Comparison of ENCODE assay signal across 14 cellular contexts in genomic region chr4:76233967-76234678, GRCh38. TPM values are rescaled to one million over a fixed set of nuclear protein-coding genes. Genes with fewer than 3 reads are reported as not detected.
DNase-seq lines count a peak whose midpoint lies in the region; FAIRE-seq and TF ChIP-seq lines count a peak whose summit lies in the region.
"Had no signal": no experiment of that assay in that cellular context is flagged by ENCODE, and none has a peak within 500 bp of the region (broad histone marks: within the 10 kb centered on the region; RNA-seq: fewer than 3 reads in every experiment).

No MANE protein-coding gene starts in this region.

- TF ChIP-seq CTCF in astrocyte (IDR thresholded peaks at IDR 0.05; ENCODE audit: insufficient read depth, low read depth, low read length) (no peak), keratinocyte (optimal IDR thresholded peaks at IDR 0.05 in 1 of 3, IDR thresholded peaks at IDR 0.05 in 1 of 3, conservative IDR thresholded peaks at IDR 0.05 in 1 of 3; ENCODE audit: extremely low read depth in 1 of 3, insufficient read depth in 2 of 3, low read length in 3 of 3) (no peak), transverse colon (IDR thresholded peaks at IDR 0.05) (no peak)

- H3K36me3 Mint-ChIP-seq in astrocyte (ENCODE audit: low read depth, unreplicated experiment), result peaks cover 6% of the 10 kb centered on the region

- H3K9me1 ChIP-seq in keratinocyte (ENCODE audit: control insufficient read depth, extremely low read depth, insufficient read depth, low read length), result no peaks in the 10 kb centered on the region

- H3K27me3 ChIP-seq in astrocyte (ENCODE audit: insufficient read depth, low read length) (no peaks in the 10 kb centered on the region), keratinocyte (ENCODE audit: control insufficient read depth, extremely low read depth, insufficient read depth, low read length) (no peaks in the 10 kb centered on the region), transverse colon (no peaks in the 10 kb centered on the region)
- H3K27me3 ChIP-seq: stomach had no signal

- H3K79me2 ChIP-seq in astrocyte (ENCODE audit: insufficient read depth, low read length), result no peaks in the 10 kb centered on the region
- peaks cover 42% of the 10 kb centered on the region for H3K79me2 ChIP-seq in keratinocyte (ENCODE audit: control insufficient read depth, insufficient read depth, low read length)
- H3K79me2 ChIP-seq: parathyroid adenoma had no signal

- H3K4me2 ChIP-seq in astrocyte (ENCODE audit: low read length) (no peak overlapping the region), keratinocyte (ENCODE audit: control insufficient read depth, extremely low read depth, insufficient read depth, low read depth, low read length) (peak overlapping the region; percentile 74)

- H2AFZ ChIP-seq in astrocyte (ENCODE audit: low read depth, low read length) (no peak overlapping the region), keratinocyte (ENCODE audit: control insufficient read depth, low read length) (peak overlapping the region; percentile 96)
- H2AFZ ChIP-seq: parathyroid adenoma had no signal

- H3K27ac Mint-ChIP-seq in astrocyte (ENCODE audit: unreplicated experiment), result peak overlapping the region; percentile 73
- H3K27ac Mint-ChIP-seq: activated B cell treated with CpG ODN at 0.5 μM for 24 hours; activated T-cell treated with anti-CD3 and anti-CD28 coated beads, Interleukin-2, amount 50 U/mL, for 24 hours had no signal

- 60 to 82% methylated on average over 9 to 14 of the region's 14 CpGs for WGBS in transverse colon (ENCODE audit: low coverage in 1 of 2), 2 donors

- DNase-seq in activated gamma-delta T cell (lab: John Stamatoyannopoulos, UW) (peak; percentile 2), activated gamma-delta T cell treated with Interleukin-2 at 50 U/mL for 16 hours (no peak), astrocyte (ENCODE audit: low read depth) (no peak), keratinocyte (ENCODE audit: low read depth, low spot score) (peak; percentile 66), transverse colon (peak; percentile 41), COR-L47 (lab: John Stamatoyannopoulos, UW) (no peak), DMS79 (lab: John Stamatoyannopoulos, UW) (no peak), germinal center (ENCODE audit: low spot score) (no peak)
- DNase-seq: activated B cell treated with CpG ODN at 0.5 μM for 24 hours; activated T-cell treated with anti-CD3 and anti-CD28 coated beads, Interleukin-2, amount 50 U/mL, for 24 hours; stomach had no signal

- peaks cover 5% of the 10 kb centered on the region for H3K9me3 Mint-ChIP-seq in astrocyte (ENCODE audit: unreplicated experiment)

- TF ChIP-seq POLR2A in transverse colon (IDR thresholded peaks at IDR 0.05), result no peak

- H4K20me1 ChIP-seq in astrocyte (ENCODE audit: insufficient read depth, low read length), result no peaks in the 10 kb centered on the region
- no peaks in the 10 kb centered on the region for H4K20me1 ChIP-seq in keratinocyte (ENCODE audit: control insufficient read depth, extremely low read depth, insufficient read depth, low read length)

- peak overlapping the region; percentile 85 for H3K4me3 Mint-ChIP-seq in astrocyte (ENCODE audit: unreplicated experiment)
- H3K4me3 Mint-ChIP-seq: activated B cell treated with CpG ODN at 0.5 μM for 24 hours; activated T-cell treated with anti-CD3 and anti-CD28 coated beads, Interleukin-2, amount 50 U/mL, for 24 hours had no signal

- H3K36me3 ChIP-seq in astrocyte (ENCODE audit: insufficient read depth, low read length) (no peaks in the 10 kb centered on the region), keratinocyte (ENCODE audit: control insufficient read depth in 2 of 2, extremely low read depth in 1 of 2, insufficient read depth in 2 of 2, low read length in 2 of 2) (peaks cover 13 to 16% of the 10 kb centered on the region in 2 experiments), transverse colon (no peaks in the 10 kb centered on the region)
- H3K36me3 ChIP-seq: stomach had no signal

- H3K9ac ChIP-seq in astrocyte (ENCODE audit: low read length), result no peak overlapping the region
- H3K9ac ChIP-seq in keratinocyte (ENCODE audit: control insufficient read depth, extremely low read depth, insufficient read depth, low read length), result peak overlapping the region; percentile 88
- H3K9ac ChIP-seq: parathyroid adenoma had no signal

- no peaks in the 10 kb centered on the region for H3K4me1 ChIP-seq in astrocyte (ENCODE audit: insufficient read depth, low read length)
- peaks cover 13% of the 10 kb centered on the region for H3K4me1 ChIP-seq in keratinocyte (ENCODE audit: control insufficient read depth, extremely low read depth, insufficient read depth, low read length)
- H3K4me1 ChIP-seq in transverse colon, result peaks cover 0 to 41% (median 14%) of the 10 kb centered on the region in 4 donors
- H3K4me1 ChIP-seq: parathyroid adenoma had no signal

- H3K9me3 ChIP-seq in astrocyte (ENCODE audit: insufficient read depth, low read depth, low read length) (no peaks in the 10 kb centered on the region), keratinocyte (ENCODE audit: control insufficient read depth, low read depth, low read length) (peaks cover 5% of the 10 kb centered on the region), transverse colon (no peaks in the 10 kb centered on the region)

- no peaks in the 10 kb centered on the region for H3K27me3 Mint-ChIP-seq in astrocyte (ENCODE audit: low read depth, unreplicated experiment)

- H3K4me1 Mint-ChIP-seq in astrocyte (ENCODE audit: low read depth, unreplicated experiment), result no peaks in the 10 kb centered on the region
- H3K4me1 Mint-ChIP-seq: activated B cell treated with CpG ODN at 0.5 μM for 24 hours had no signal

- intact Hi-C loops in transverse colon (cut with DNase I; ENCODE audit: low total_unique reads), result no loop called here

- in situ Hi-C loops in transverse colon (cut with MboI; ENCODE audit: low pct_ligation_motif_present in 1 of 4, low pct_unique_long_range_greater_than_20kb in 1 of 4, low sequenced_read_pairs in 3 of 4), result no loop called here

- dilution Hi-C loops in keratinocyte (cut with MboI; ENCODE audit: extremely low pct_ligation_motif_present, low sequenced_read_pairs), result no loop called here

- no peak for TF ChIP-seq EP300 in transverse colon (IDR thresholded peaks at IDR 0.05; ENCODE audit: low read depth)

- FAIRE-seq in astrocyte (lab: Jason Lieb, UNC) (no peak), keratinocyte (lab: Jason Lieb, UNC) (peak; percentile 87)
- FAIRE-seq: G401.6 had no signal

- H3K4me3 ChIP-seq in astrocyte (ENCODE audit: insufficient read depth, low read depth, low read length), result no peak overlapping the region
- peak overlapping the region; percentile 66 to 97 (median 90) for H3K4me3 ChIP-seq in keratinocyte (ENCODE audit: control insufficient read depth in 2 of 3, extremely low read depth in 1 of 3, insufficient read depth in 2 of 3, low read depth in 1 of 3, low read length in 3 of 3)
- H3K4me3 ChIP-seq in transverse colon, result no peak overlapping the region
- H3K4me3 ChIP-seq: stomach had no signal

- H3K27ac ChIP-seq in astrocyte (ENCODE audit: low read depth, low read length), result no peak overlapping the region
- H3K27ac ChIP-seq in keratinocyte (ENCODE audit: control insufficient read depth, insufficient read depth, low read length), result peak overlapping the region; percentile 79
- peak overlapping the region; percentile 69 to 87 (median 76) for H3K27ac ChIP-seq in transverse colon
- H3K27ac ChIP-seq: epithelial cell of prostate, parathyroid adenoma had no signal

RNA-seq across cellular contexts. Expression of gene FAM47E, which starts 17.4 kb away (rescaled TPM):
- total RNA-seq in astrocyte (0.54 and 0.84 TPM in 2 replicates), transverse colon (1 to 10 TPM in 3 of 4 donors, under 1 TPM in 1; 0.20 to 7.8 (median 2.8) TPM)
- 0.16 to 0.29 TPM (median 0.28 TPM) in 3 replicates for polyA plus RNA-seq in keratinocyte
- polyA plus RNA-seq in keratinocyte (2011; ENCODE audit: low read depth), result not detected
- polyA plus RNA-seq in keratinocyte (2011; cell fraction: cytosol; rRNA removed), result 0.16 TPM in 1 of 2 replicates, not detected in the other
- polyA plus RNA-seq in keratinocyte (2011; cell fraction: nucleus; rRNA removed), result 0.05 and 0.48 TPM in 2 replicates
- 0.39 TPM in 1 of 2 replicates, not detected in the other for polyA plus RNA-seq in keratinocyte (2012; ENCODE audit: low replicate concordance)
- 0.10 TPM in 1 of 3 replicates, not detected in the others for polyA minus RNA-seq in keratinocyte
- polyA minus RNA-seq in keratinocyte (2011; cell fraction: cytosol; rRNA and poly(A)+ RNA removed), result not detected
- not detected in 2 replicates for polyA minus RNA-seq in keratinocyte (2011; cell fraction: nucleus; rRNA and poly(A)+ RNA removed)
- total RNA-seq: activated B cell treated with CpG ODN at 0.5 μM for 24 hours had no signal

RNA-seq across cellular contexts. Expression of gene SCARB2, which starts 20.5 kb away (rescaled TPM):
- total RNA-seq in astrocyte (172 and 211 TPM in 2 replicates), transverse colon (100 to 1,000 TPM; 139 to 210 (median 194) TPM)
- polyA plus RNA-seq in keratinocyte, result 47.4 to 78.8 TPM (median 72.2 TPM) in 3 replicates
- polyA plus RNA-seq in keratinocyte (2011; ENCODE audit: low read depth), result 51.2 TPM
- 31.5 and 56.8 TPM in 2 replicates for polyA plus RNA-seq in keratinocyte (2011; cell fraction: cytosol; rRNA removed)
- 108 and 110 TPM in 2 replicates for polyA plus RNA-seq in keratinocyte (2011; cell fraction: nucleus; rRNA removed)
- 43.7 and 74.5 TPM in 2 replicates for polyA plus RNA-seq in keratinocyte (2012; ENCODE audit: low replicate concordance)
- 36.4 to 124 TPM (median 114 TPM) in 3 replicates for polyA minus RNA-seq in keratinocyte
- 65.6 TPM for polyA minus RNA-seq in keratinocyte (2011; cell fraction: cytosol; rRNA and poly(A)+ RNA removed)
- polyA minus RNA-seq in keratinocyte (2011; cell fraction: nucleus; rRNA and poly(A)+ RNA removed), result 95.4 and 181 TPM in 2 replicates

Comparison
In these comparisons a context has a peak if more than half of its experiments do, and no peak if none do; other contexts are left out.
1. DNase-seq: peak in activated gamma-delta T cell (single experiment), keratinocyte (single experiment) and transverse colon (single experiment); none in activated gamma-delta T cell treated with Interleukin-2 at 50 U/mL for 16 hours (single experiment), astrocyte (single experiment), COR-L47 (single experiment), DMS79 (single experiment) and germinal center (single experiment).
2. H3K4me3 ChIP-seq: peak in keratinocyte (3 of 3); none in astrocyte (single experiment) and transverse colon (0 of 4).